In the genomic region with DNA sequence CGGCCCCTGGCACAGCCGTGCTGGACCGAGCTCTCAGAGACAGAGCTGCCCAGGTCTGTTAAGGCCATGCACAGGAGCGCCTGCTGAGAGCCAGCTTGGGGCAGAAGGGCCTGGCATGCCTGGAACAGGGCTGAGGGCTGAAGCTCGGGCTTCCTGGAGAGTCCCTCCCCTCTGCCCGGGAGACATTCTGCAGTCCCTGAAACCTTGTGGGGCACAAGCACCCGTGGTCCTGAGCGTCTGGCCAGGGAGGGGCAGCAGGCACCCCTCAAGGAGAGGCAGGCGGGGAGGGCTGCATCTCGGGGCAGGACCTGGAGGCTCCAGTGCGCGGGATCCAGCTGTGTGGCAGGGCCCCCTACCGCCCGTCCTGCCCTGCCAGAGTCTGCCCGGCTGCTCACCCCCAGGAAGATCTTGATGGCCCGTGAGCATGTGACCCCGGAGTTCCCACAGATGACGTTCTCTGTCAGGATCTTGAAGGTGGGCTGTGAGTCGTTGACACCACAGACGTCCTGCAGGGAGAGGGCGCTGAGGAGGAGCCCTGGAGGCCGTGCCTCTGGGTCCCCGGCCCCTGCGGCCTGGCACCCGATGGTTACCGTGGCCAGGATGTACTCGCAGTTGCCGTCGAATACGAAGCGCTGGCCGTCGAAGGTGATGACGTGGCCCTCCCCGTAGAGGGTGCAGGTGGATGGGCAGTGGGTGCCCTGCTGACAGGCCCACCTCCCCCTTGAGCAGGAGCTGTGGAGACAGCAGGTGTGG, we compare ENCODE assay signal across 27 cellular contexts. TPM values are rescaled to one million over a fixed set of nuclear protein-coding genes. Genes with fewer than 3 reads are reported as not detected.
"Had no signal": no experiment of that assay in that cellular context is flagged by ENCODE, and none has a peak within 500 bp of the region (broad histone marks: within the 10 kb centered on the region; RNA-seq: fewer than 3 reads in every experiment).

No MANE protein-coding gene starts in this region.

- H3K27ac Mint-ChIP-seq: activated CD8-positive, alpha-beta T cell treated with anti-CD3 and anti-CD28 coated beads for 36 hours; activated naive CD4-positive, alpha-beta T cell treated with anti-CD3 and anti-CD28 coated beads, Interleukin-2, amount 10 ng/mL, durations not matched to agents 7 days and 5 days; activated naive CD8-positive, alpha-beta T cell treated with anti-CD3 and anti-CD28 coated beads for 36 hours; activated T-cell treated with anti-CD3 and anti-CD28 coated beads, Interleukin-2, amount 50 U/mL, for 72 hours; activated T-helper 2 cell treated with anti-CD3 and anti-CD28 coated beads, Interferon-gamma antibody, Interleukin-2, Interleukin-4, amounts not matched to agents 10 μg/mL and 5 μg/mL and 100 μg/mL, durations not matched to agents 14 hours and 24 hours and 36 hours; T-helper 1 cell treated with Interleukin-12 subunit alpha and Interleukin-12 subunit beta and Interleukin-4 antibody, amounts not matched to agents 30 μg/mL and 1 μg/mL, for 36 hours had no signal

- H3K9me3 Mint-ChIP-seq: activated CD8-positive, alpha-beta T cell treated with anti-CD3 and anti-CD28 coated beads for 36 hours; activated naive CD4-positive, alpha-beta T cell treated with anti-CD3 and anti-CD28 coated beads, Interleukin-2, amount 10 ng/mL, durations not matched to agents 7 days and 5 days; activated naive CD8-positive, alpha-beta T cell treated with anti-CD3 and anti-CD28 coated beads for 36 hours; activated T-cell treated with anti-CD3 and anti-CD28 coated beads, Interleukin-2, amount 50 U/mL, for 72 hours; activated T-helper 2 cell treated with anti-CD3 and anti-CD28 coated beads, Interferon-gamma antibody, Interleukin-2, Interleukin-4, amounts not matched to agents 10 μg/mL and 5 μg/mL and 100 μg/mL, durations not matched to agents 14 hours and 24 hours and 36 hours; T-helper 1 cell treated with Interleukin-12 subunit alpha and Interleukin-12 subunit beta and Interleukin-4 antibody, amounts not matched to agents 30 μg/mL and 1 μg/mL, for 36 hours had no signal

- H3K4me1 ChIP-seq: Peyer's patch had no signal

- ATAC-seq: activated CD4-positive, CD25-positive, alpha-beta regulatory T cell treated with anti-CD3 and anti-CD28 coated beads, Interleukin-2, amount 50 U/mL, for 24 hours; activated CD8-positive, alpha-beta T cell treated with anti-CD3 and anti-CD28 coated beads for 36 hours; activated T-cell treated with anti-CD3 and anti-CD28 coated beads, Interleukin-2, amount 50 U/mL, for 72 hours had no signal

- H3K9me3 ChIP-seq: MG63, Peyer's patch had no signal

- H3K27ac ChIP-seq: brain microvascular endothelial cell, cardiac muscle cell, Peyer's patch, RWPE1 had no signal

- H3K27me3 ChIP-seq: brain microvascular endothelial cell, cardiac muscle cell, MG63, Peyer's patch had no signal

- H3K36me3 ChIP-seq: brain microvascular endothelial cell, cardiac muscle cell, MG63, Peyer's patch had no signal

- H3K27me3 Mint-ChIP-seq: activated CD8-positive, alpha-beta T cell treated with anti-CD3 and anti-CD28 coated beads for 36 hours; activated naive CD4-positive, alpha-beta T cell treated with anti-CD3 and anti-CD28 coated beads, Interleukin-2, amount 10 ng/mL, durations not matched to agents 7 days and 5 days; activated naive CD8-positive, alpha-beta T cell treated with anti-CD3 and anti-CD28 coated beads for 36 hours had no signal

- H3K4me3 Mint-ChIP-seq: activated CD8-positive, alpha-beta T cell treated with anti-CD3 and anti-CD28 coated beads for 36 hours; activated naive CD4-positive, alpha-beta T cell treated with anti-CD3 and anti-CD28 coated beads, Interleukin-2, amount 10 ng/mL, durations not matched to agents 7 days and 5 days; activated naive CD8-positive, alpha-beta T cell treated with anti-CD3 and anti-CD28 coated beads for 36 hours; activated T-cell treated with anti-CD3 and anti-CD28 coated beads, Interleukin-2, amount 50 U/mL, for 72 hours; T-helper 1 cell treated with Interleukin-12 subunit alpha and Interleukin-12 subunit beta and Interleukin-4 antibody, amounts not matched to agents 30 μg/mL and 1 μg/mL, for 36 hours had no signal

- H3K36me3 Mint-ChIP-seq: activated naive CD4-positive, alpha-beta T cell treated with anti-CD3 and anti-CD28 coated beads, Interleukin-2, amount 10 ng/mL, durations not matched to agents 7 days and 5 days had no signal

- DNase-seq: activated CD4-positive, alpha-beta T cell treated with anti-CD3 and anti-CD28 coated beads for 4 hours; activated CD8-positive, alpha-beta memory T cell treated with anti-CD3 and anti-CD28 coated beads, Interleukin-2, amount 50 U/mL, for 4 hours; activated CD8-positive, alpha-beta T cell treated with anti-CD3 and anti-CD28 coated beads for 36 hours; activated gamma-delta T cell treated with Interleukin-2 at 50 U/mL for 16 hours; activated naive CD4-positive, alpha-beta T cell treated with anti-CD3 and anti-CD28 coated beads, Interleukin-2, amount 10 ng/mL, durations not matched to agents 7 days and 5 days; activated naive CD8-positive, alpha-beta T cell treated with anti-CD3 and anti-CD28 coated beads for 36 hours; activated T-cell treated with anti-CD3 and anti-CD28 coated beads, Interleukin-2, amount 50 U/mL, for 72 hours; brain microvascular endothelial cell; MG63; MV-4-11; NCI-H1092 treated with DMSO at 0.1 percent for 48 hours; NCI-H1417 treated with DMSO at 0.1 percent for 48 hours; NCI-H1694; NCI-H2029; NCI-H345; NCI-H510A; NCI-H526 treated with DMSO at 0.1 percent for 48 hours; NCI-H82; Peyer's patch; SHP77 treated with DMSO at 0.1 percent for 48 hours had no signal

- H3K4me1 Mint-ChIP-seq: activated naive CD4-positive, alpha-beta T cell treated with anti-CD3 and anti-CD28 coated beads, Interleukin-2, amount 10 ng/mL, durations not matched to agents 7 days and 5 days; activated naive CD8-positive, alpha-beta T cell treated with anti-CD3 and anti-CD28 coated beads for 36 hours had no signal

- H3K4me3 ChIP-seq: cardiac muscle cell, MG63, Peyer's patch had no signal

RNA-seq across cellular contexts. Expression of gene MUC6, which starts 10.9 kb away (rescaled TPM):
- total RNA-seq: activated CD8-positive, alpha-beta T cell treated with anti-CD3 and anti-CD28 coated beads for 36 hours; activated naive CD8-positive, alpha-beta T cell treated with anti-CD3 and anti-CD28 coated beads for 36 hours; activated T-cell treated with anti-CD3 and anti-CD28 coated beads, Interleukin-2, amount 50 U/mL, for 72 hours; activated T-helper 2 cell treated with anti-CD3 and anti-CD28 coated beads, Interferon-gamma antibody, Interleukin-2, Interleukin-4, amounts not matched to agents 10 μg/mL and 5 μg/mL and 100 μg/mL, durations not matched to agents 14 hours and 24 hours and 36 hours; cardiac muscle cell; OCI-LY7; Peyer's patch; SK-MEL-5 had no signal
- polyA plus RNA-seq: cardiac muscle cell had no signal

RNA-seq across cellular contexts. Expression of gene MUC2, which starts 49.1 kb away (rescaled TPM):
- total RNA-seq: activated CD8-positive, alpha-beta T cell treated with anti-CD3 and anti-CD28 coated beads for 36 hours; activated naive CD8-positive, alpha-beta T cell treated with anti-CD3 and anti-CD28 coated beads for 36 hours; activated T-cell treated with anti-CD3 and anti-CD28 coated beads, Interleukin-2, amount 50 U/mL, for 72 hours; activated T-helper 2 cell treated with anti-CD3 and anti-CD28 coated beads, Interferon-gamma antibody, Interleukin-2, Interleukin-4, amounts not matched to agents 10 μg/mL and 5 μg/mL and 100 μg/mL, durations not matched to agents 14 hours and 24 hours and 36 hours; OCI-LY7; SK-MEL-5 had no signal
- polyA plus RNA-seq: cardiac muscle cell had no signal
